25 cellular contexts compared by ENCODE assay signal in the genomic region with DNA sequence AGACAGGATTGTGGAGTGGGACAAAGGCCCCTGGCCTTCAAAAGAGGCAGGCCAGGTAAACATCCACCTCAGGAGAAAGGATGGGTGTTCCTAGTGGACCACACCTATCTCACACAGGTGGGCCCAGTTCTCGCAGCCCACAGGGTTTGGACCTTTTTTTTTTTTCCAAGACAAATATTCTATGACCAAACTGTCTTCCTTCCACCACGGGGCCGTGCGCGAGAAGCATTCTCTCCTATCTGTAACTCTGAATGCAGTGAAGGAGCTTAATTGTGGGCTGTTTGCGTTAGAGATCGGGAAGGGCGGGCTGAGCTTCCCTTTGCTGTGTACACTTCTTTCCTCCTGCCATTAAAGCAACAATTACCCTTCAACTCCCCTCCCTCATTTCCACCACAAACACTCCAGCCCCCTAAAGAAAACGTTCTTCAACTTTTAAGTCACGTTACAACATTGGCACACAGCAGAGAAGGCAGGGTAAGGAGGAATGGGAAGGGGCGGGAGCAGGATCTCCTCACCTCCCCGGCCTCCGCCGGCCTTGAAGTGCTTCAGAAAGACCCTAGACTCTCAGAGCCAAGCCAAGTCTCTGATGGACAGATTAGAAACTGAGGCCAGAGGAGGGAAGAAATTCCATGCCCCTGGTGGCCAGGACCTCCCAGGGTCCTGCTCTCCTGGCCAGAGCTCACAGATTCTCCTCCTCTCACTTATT.
"Had no signal": no experiment of that assay in that cellular context is flagged by ENCODE, and none has a peak within 500 bp of the region (broad histone marks: within the 10 kb centered on the region; RNA-seq: fewer than 3 reads in every experiment).

No MANE protein-coding gene starts in this region.

- H3K9me3 Mint-ChIP-seq: activated naive CD4-positive, alpha-beta T cell treated with anti-CD3 and anti-CD28 coated beads, Interleukin-2, amount 10 ng/mL, durations not matched to agents 7 days and 5 days; activated naive CD8-positive, alpha-beta T cell treated with anti-CD3 and anti-CD28 coated beads, Interleukin-2, amount 10 ng/mL, durations not matched to agents 7 days and 5 days; stimulated activated effector memory CD8-positive, alpha-beta T cell treated with anti-CD3 and anti-CD28 coated beads, Interleukin-12 subunit alpha, Interleukin-12 subunit beta, amount 100 ng/mL, for 72 hours; stimulated activated naive CD8-positive, alpha-beta T cell treated with anti-CD3 and anti-CD28 coated beads, Interleukin-15, Interleukin-2, amounts not matched to agents 100 ng/mL and 50 ng/mL, for 24 hours had no signal

- DNase-seq: activated CD4-positive, alpha-beta T cell treated with anti-CD3 and anti-CD28 coated beads for 4 hours; activated CD4-positive, alpha-beta T cell treated with anti-CD3 and anti-CD28 coated beads, Interleukin-2, amount 50 U/mL, for 4 hours; activated CD4-positive, CD25-positive, alpha-beta regulatory T cell; activated gamma-delta T cell; activated naive CD4-positive, alpha-beta T cell treated with anti-CD3 and anti-CD28 coated beads, Interleukin-2, amount 10 ng/mL, durations not matched to agents 7 days and 5 days; activated naive CD8-positive, alpha-beta T cell treated with anti-CD3 and anti-CD28 coated beads, Interleukin-2, amount 10 ng/mL, durations not matched to agents 7 days and 5 days; activated T-cell treated with anti-CD3 and anti-CD28 coated beads, Interleukin-2, amount 50 U/mL, for 1 hour; brain microvascular endothelial cell; cortex of kidney; effector memory CD8-positive, alpha-beta T cell; immature natural killer cell; naive thymus-derived CD8-positive, alpha-beta T cell; small intestine; stimulated activated CD4-positive, alpha-beta T cell treated with anti-CD3 and anti-CD28 coated beads, Interleukin-4, amount 100 ng/mL, for 24 hours; substantia nigra; upper lobe of left lung had no signal

- H3K9me3 ChIP-seq: right lobe of liver had no signal

- H3K4me1 Mint-ChIP-seq: activated naive CD4-positive, alpha-beta T cell treated with anti-CD3 and anti-CD28 coated beads, Interleukin-2, amount 10 ng/mL, durations not matched to agents 7 days and 5 days; activated naive CD8-positive, alpha-beta T cell treated with anti-CD3 and anti-CD28 coated beads, Interleukin-2, amount 10 ng/mL, durations not matched to agents 7 days and 5 days; immature natural killer cell; naive thymus-derived CD8-positive, alpha-beta T cell; stimulated activated effector memory CD8-positive, alpha-beta T cell treated with anti-CD3 and anti-CD28 coated beads, Interleukin-12 subunit alpha, Interleukin-12 subunit beta, amount 100 ng/mL, for 72 hours had no signal

- H3K79me2 ChIP-seq: hepatocyte had no signal

- H3K4me3 Mint-ChIP-seq: activated naive CD4-positive, alpha-beta T cell treated with anti-CD3 and anti-CD28 coated beads, Interleukin-2, amount 10 ng/mL, durations not matched to agents 7 days and 5 days; activated naive CD8-positive, alpha-beta T cell treated with anti-CD3 and anti-CD28 coated beads, Interleukin-2, amount 10 ng/mL, durations not matched to agents 7 days and 5 days; activated T-helper 1 cell treated with anti-CD3 and anti-CD28 coated beads, Interleukin-12 subunit alpha, Interleukin-12 subunit beta, Interleukin-2, Interleukin-4 antibody, amounts not matched to agents 30 ng/mL and 10 ng/mL and 1 ng/mL, durations not matched to agents 14 hours and 24 hours and 36 hours; effector memory CD8-positive, alpha-beta T cell; immature natural killer cell; memory B cell; naive thymus-derived CD8-positive, alpha-beta T cell; stimulated activated effector memory CD8-positive, alpha-beta T cell treated with anti-CD3 and anti-CD28 coated beads, Interleukin-12 subunit alpha, Interleukin-12 subunit beta, amount 100 ng/mL, for 72 hours; stimulated activated naive CD8-positive, alpha-beta T cell treated with anti-CD3 and anti-CD28 coated beads, Interleukin-15, Interleukin-2, amounts not matched to agents 100 ng/mL and 50 ng/mL, for 24 hours had no signal

- H3K27me3 ChIP-seq: ascending aorta, brain microvascular endothelial cell, right lobe of liver, upper lobe of left lung had no signal

- H3K36me3 Mint-ChIP-seq: activated naive CD4-positive, alpha-beta T cell treated with anti-CD3 and anti-CD28 coated beads, Interleukin-2, amount 10 ng/mL, durations not matched to agents 7 days and 5 days; activated naive CD8-positive, alpha-beta T cell treated with anti-CD3 and anti-CD28 coated beads, Interleukin-2, amount 10 ng/mL, durations not matched to agents 7 days and 5 days; immature natural killer cell; naive thymus-derived CD8-positive, alpha-beta T cell; stimulated activated effector memory CD8-positive, alpha-beta T cell treated with anti-CD3 and anti-CD28 coated beads, Interleukin-12 subunit alpha, Interleukin-12 subunit beta, amount 100 ng/mL, for 72 hours had no signal

- H3K36me3 ChIP-seq: ascending aorta, brain microvascular endothelial cell, gastroesophageal sphincter, right lobe of liver, upper lobe of left lung had no signal

- H3K27ac Mint-ChIP-seq: activated naive CD4-positive, alpha-beta T cell treated with anti-CD3 and anti-CD28 coated beads, Interleukin-2, amount 10 ng/mL, durations not matched to agents 7 days and 5 days; activated naive CD8-positive, alpha-beta T cell treated with anti-CD3 and anti-CD28 coated beads, Interleukin-2, amount 10 ng/mL, durations not matched to agents 7 days and 5 days; activated T-helper 1 cell treated with anti-CD3 and anti-CD28 coated beads, Interleukin-12 subunit alpha, Interleukin-12 subunit beta, Interleukin-2, Interleukin-4 antibody, amounts not matched to agents 30 ng/mL and 10 ng/mL and 1 ng/mL, durations not matched to agents 14 hours and 24 hours and 36 hours; effector memory CD8-positive, alpha-beta T cell; immature natural killer cell; memory B cell; progenitor cell of endocrine pancreas; stimulated activated effector memory CD8-positive, alpha-beta T cell treated with anti-CD3 and anti-CD28 coated beads, Interleukin-12 subunit alpha, Interleukin-12 subunit beta, amount 100 ng/mL, for 72 hours; stimulated activated naive CD8-positive, alpha-beta T cell treated with anti-CD3 and anti-CD28 coated beads, Interleukin-15, Interleukin-2, amounts not matched to agents 100 ng/mL and 50 ng/mL, for 24 hours had no signal

- H3K4me1 ChIP-seq: ascending aorta, gastroesophageal sphincter, right lobe of liver, upper lobe of left lung had no signal

- H2AFZ ChIP-seq: hepatocyte had no signal

- H3K4me3 ChIP-seq: ascending aorta, gastroesophageal sphincter, hepatocyte, right lobe of liver, upper lobe of left lung had no signal

- H3K4me2 ChIP-seq: hepatocyte had no signal

- H3K27ac ChIP-seq: ascending aorta, brain microvascular endothelial cell, gastroesophageal sphincter, hepatocyte, right lobe of liver, upper lobe of left lung had no signal
